In the genomic region with DNA sequence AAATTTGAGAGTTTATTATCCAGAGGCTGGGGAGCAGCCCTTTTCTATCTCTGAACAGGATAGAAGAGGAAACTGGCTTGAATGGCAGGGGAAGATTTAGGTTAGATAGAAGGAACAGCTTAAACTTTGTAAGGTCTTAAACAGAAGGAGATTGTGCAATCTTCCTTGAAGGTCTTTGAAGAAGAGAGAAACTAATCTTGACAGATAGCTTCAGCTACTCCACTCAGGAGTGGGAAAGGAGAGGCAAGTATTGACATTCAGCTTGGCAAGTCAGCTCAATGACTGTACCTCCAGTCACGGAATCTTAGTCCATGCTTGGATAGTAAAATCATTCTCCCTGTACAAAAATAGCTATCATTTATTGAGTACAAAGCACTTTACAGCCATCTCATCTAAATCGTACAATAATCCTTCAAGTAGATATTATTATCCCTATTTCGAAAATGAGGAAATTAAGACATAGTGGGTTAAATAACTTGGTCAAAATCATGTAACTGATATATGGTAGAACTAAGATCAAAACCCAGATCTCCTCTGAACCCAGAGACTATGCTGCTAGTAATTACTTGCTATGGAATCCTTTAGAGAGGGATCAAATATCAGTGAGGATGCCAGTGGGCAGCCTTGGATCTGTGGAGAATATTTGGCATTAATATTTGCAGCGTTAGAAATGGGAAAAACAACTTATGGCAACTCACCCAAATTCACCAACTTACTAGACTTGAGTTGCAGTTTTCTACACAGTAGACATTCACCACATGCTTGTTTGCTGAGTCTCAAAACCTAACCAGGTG, we compare ENCODE assay signal across 1 cellular context.
TF ChIP-seq lines count a peak whose summit lies in the region.

No MANE protein-coding gene starts in this region.

TF ChIP-seq in IMR-90, 13 proteins besides CTCF, POLR2A, EP300 and RAD21:
- TF ChIP-seq CEBPB (IDR thresholded peaks at IDR 0.05; ENCODE audit: low read depth, low read length): peak; percentile 88
- no peak for TF ChIP-seq NFE2L2 (IDR thresholded peaks at IDR 0.05; ENCODE audit: low read depth, low read length)
- TF ChIP-seq RCOR1 (IDR thresholded peaks at IDR 0.05; ENCODE audit: insufficient replicate concordance, low read length): no peak
